ENCODE assay signal across 15 cellular contexts in genomic region chr4:182752158-182752910, GRCh38.
DNase-seq lines count a peak whose midpoint lies in the region; ATAC-seq and TF ChIP-seq lines count a peak whose summit lies in the region.
"Had no signal": no experiment of that assay in that cellular context is flagged by ENCODE, and none has a peak within 500 bp of the region (broad histone marks: within the 10 kb centered on the region; RNA-seq: fewer than 3 reads in every experiment).

No MANE protein-coding gene starts in this region.

- no peaks in the 10 kb centered on the region for H3K9me3 Mint-ChIP-seq in endothelial cell (ENCODE audit: unreplicated experiment)
- H3K9me3 Mint-ChIP-seq in mesothelial cell of epicardium = peaks cover 5% of the 10 kb centered on the region
- H3K9me3 Mint-ChIP-seq in CD4-positive, alpha-beta T cell = no peaks in the 10 kb centered on the region

- no peak overlapping the region for H3K4me3 Mint-ChIP-seq in endothelial cell (ENCODE audit: unreplicated experiment)
- H3K4me3 Mint-ChIP-seq in mesothelial cell of epicardium = no peak overlapping the region
- H3K4me3 Mint-ChIP-seq in CD4-positive, alpha-beta T cell = no peak overlapping the region
- H3K4me3 Mint-ChIP-seq: activated CD8-positive, alpha-beta memory T cell treated with anti-CD3 and anti-CD28 coated beads, Interleukin-2, amount 10 ng/mL, durations not matched to agents 7 days and 5 days had no signal

- no peaks in the 10 kb centered on the region for H3K4me1 ChIP-seq in NT2/D1 (ENCODE audit: insufficient read depth, insufficient read length)
- H3K4me1 ChIP-seq: uterus had no signal

- TF ChIP-seq CTCF in endothelial cell (IDR thresholded peaks at IDR 0.05; ENCODE audit: unreplicated experiment) (no peak), mesothelial cell of epicardium (IDR thresholded peaks at IDR 0.05; ENCODE audit: unreplicated experiment) (no peak)
- TF ChIP-seq CTCF in CD4-positive, alpha-beta T cell (IDR thresholded peaks at IDR 0.05) = no peak

- intact Hi-C loops in CD4-positive, alpha-beta T cell (cut with DNase I, micrococcal nuclease) = no loop called here

- no peak overlapping the region for H3K27ac ChIP-seq in CD4-positive, alpha-beta T cell (ENCODE audit: low read depth, low read length)
- H3K27ac ChIP-seq: uterus had no signal

- DNase-seq in EH (ENCODE audit: low read depth) (peak; percentile 94), NT2/D1 (ENCODE audit: low read depth, low spot score) (peak; percentile 33), endothelial cell (ENCODE audit: low spot score) (no peak), mesothelial cell of epicardium (ENCODE audit: low spot score in 2 of 2, unreplicated experiment in 2 of 2) (no peak)
- no peak for DNase-seq in CD4-positive, alpha-beta T cell
- DNase-seq: activated CD8-positive, alpha-beta memory T cell treated with anti-CD3 and anti-CD28 coated beads, Interleukin-2, amount 10 ng/mL, durations not matched to agents 7 days and 5 days; C1 segment of cervical spinal cord; effector CD8-positive, alpha-beta T cell; GF-D8; NCI-H2081 treated with DMSO at 0.1 percent for 48 hours; uterus had no signal

- no peaks in the 10 kb centered on the region for H3K36me3 Mint-ChIP-seq in endothelial cell (ENCODE audit: low read depth, unreplicated experiment)
- peaks cover 40% of the 10 kb centered on the region for H3K36me3 Mint-ChIP-seq in mesothelial cell of epicardium
- no peaks in the 10 kb centered on the region for H3K36me3 Mint-ChIP-seq in CD4-positive, alpha-beta T cell (ENCODE audit: low read depth)
- H3K36me3 Mint-ChIP-seq: activated CD8-positive, alpha-beta memory T cell treated with anti-CD3 and anti-CD28 coated beads, Interleukin-2, amount 10 ng/mL, durations not matched to agents 7 days and 5 days had no signal

- peaks cover 15% of the 10 kb centered on the region for H3K36me3 ChIP-seq in NT2/D1 (ENCODE audit: insufficient read depth, insufficient read length, low read length)
- H3K36me3 ChIP-seq: uterus had no signal

- no peaks in the 10 kb centered on the region for H3K9me3 ChIP-seq in NT2/D1 (ENCODE audit: insufficient read depth, low read length)
- H3K9me3 ChIP-seq in CD4-positive, alpha-beta T cell (ENCODE audit: control insufficient read depth, low read length) = no peaks in the 10 kb centered on the region
- H3K9me3 ChIP-seq: uterus had no signal

- H3K9ac ChIP-seq in NT2/D1 (ENCODE audit: insufficient read length, low read depth) = no peak overlapping the region

- H3K27me3 Mint-ChIP-seq in endothelial cell (ENCODE audit: unreplicated experiment) (peaks cover 2% of the 10 kb centered on the region), mesothelial cell of epicardium (ENCODE audit: low read depth) (no peaks in the 10 kb centered on the region)
- no peaks in the 10 kb centered on the region for H3K27me3 Mint-ChIP-seq in CD4-positive, alpha-beta T cell

- peaks cover 8% of the 10 kb centered on the region for H3K4me1 Mint-ChIP-seq in endothelial cell (ENCODE audit: unreplicated experiment)
- peaks cover 18% of the 10 kb centered on the region for H3K4me1 Mint-ChIP-seq in mesothelial cell of epicardium
- no peaks in the 10 kb centered on the region for H3K4me1 Mint-ChIP-seq in CD4-positive, alpha-beta T cell (ENCODE audit: low read depth)

- H3K27me3 ChIP-seq in NT2/D1 (ENCODE audit: insufficient read depth, insufficient read length) = no peaks in the 10 kb centered on the region
- H3K27me3 ChIP-seq in CD4-positive, alpha-beta T cell (ENCODE audit: control insufficient read depth, insufficient read depth, low read length) = no peaks in the 10 kb centered on the region
- H3K27me3 ChIP-seq: uterus had no signal

- CTCF ChIA-PET in CD4-positive, alpha-beta T cell (lab: Charles Lee) = no interaction called here

- POLR2A ChIA-PET in CD4-positive, alpha-beta T cell (lab: Charles Lee) = no interaction called here

- peak overlapping the region; percentile 61 for H3K27ac Mint-ChIP-seq in endothelial cell (ENCODE audit: unreplicated experiment)
- H3K27ac Mint-ChIP-seq in mesothelial cell of epicardium = peak overlapping the region; percentile 93
- H3K27ac Mint-ChIP-seq in CD4-positive, alpha-beta T cell = no peak overlapping the region
- H3K27ac Mint-ChIP-seq: activated CD8-positive, alpha-beta memory T cell treated with anti-CD3 and anti-CD28 coated beads, Interleukin-2, amount 10 ng/mL, durations not matched to agents 7 days and 5 days had no signal

- ATAC-seq in HG03039 (IDR thresholded peaks at IDR 0.05; ENCODE audit: unreplicated experiment) (no peak), HG02938 (IDR thresholded peaks at IDR 0.05; ENCODE audit: unreplicated experiment) (no peak), GM19467 (IDR thresholded peaks at IDR 0.05; ENCODE audit: unreplicated experiment) (no peak)
- no peak for ATAC-seq in CD4-positive, alpha-beta T cell (ENCODE audit: poor library complexity)
- ATAC-seq: activated CD8-positive, alpha-beta memory T cell treated with anti-CD3 and anti-CD28 coated beads, Interleukin-2, amount 10 ng/mL, durations not matched to agents 7 days and 5 days; K562 had no signal

- H3K4me3 ChIP-seq in NT2/D1 (ENCODE audit: insufficient read length, low read depth) = no peak overlapping the region
- H3K4me3 ChIP-seq: K562, uterus had no signal

Comparison
In these comparisons a context has a peak if more than half of its experiments do, and no peak if none do; other contexts are left out.
1. DNase-seq: peak in EH (single experiment) and NT2/D1 (single experiment); none in endothelial cell (single experiment), mesothelial cell of epicardium (0 of 2) and CD4-positive, alpha-beta T cell (0 of 10).